In the genomic region with DNA sequence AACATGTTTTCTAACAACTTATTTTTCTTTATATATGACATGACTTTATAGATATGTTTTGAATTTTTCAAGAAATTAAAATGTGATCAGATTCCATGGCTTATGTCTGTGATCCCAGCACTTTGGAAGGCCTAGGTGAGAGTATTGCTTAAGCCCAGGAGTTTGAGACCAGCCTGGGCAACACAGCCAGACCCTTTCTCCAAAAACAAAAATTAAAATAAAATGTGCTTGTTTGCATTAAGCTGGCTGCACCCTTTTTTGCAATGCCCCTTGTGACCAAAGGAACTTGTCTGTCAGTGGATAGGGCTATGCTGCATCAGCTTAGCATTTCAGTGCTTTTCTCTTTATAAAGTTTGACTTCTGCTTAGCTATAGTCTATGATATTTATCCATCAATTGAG, we compare ENCODE assay signal across 23 cellular contexts. TPM values are rescaled to one million over a fixed set of nuclear protein-coding genes. Genes with fewer than 3 reads are reported as not detected.
A peak's percentile ranks its signal among the peaks of the same experiment; 100 is the strongest.
DNase-seq lines count a peak whose midpoint lies in the region; ATAC-seq and TF ChIP-seq lines count a peak whose summit lies in the region.
"Had no signal": no experiment of that assay in that cellular context is flagged by ENCODE, and none has a peak within 500 bp of the region (broad histone marks: within the 10 kb centered on the region; RNA-seq: fewer than 3 reads in every experiment).

No MANE protein-coding gene starts in this region.

- peak overlapping the region; percentile 23 for H3K4me3 Mint-ChIP-seq in activated naive CD4-positive, alpha-beta T cell treated with anti-CD3 and anti-CD28 coated beads, Interleukin-2, amount 50 U/mL, for 24 hours
- no peak overlapping the region for H3K4me3 Mint-ChIP-seq in central memory CD8-positive, alpha-beta T cell
- peak overlapping the region; percentile 42 for H3K4me3 Mint-ChIP-seq in osteocyte (ENCODE audit: unreplicated experiment)
- H3K4me3 Mint-ChIP-seq: activated CD8-positive, alpha-beta memory T cell treated with anti-CD3 and anti-CD28 coated beads, Interleukin-2, amount 10 ng/mL, durations not matched to agents 7 days and 5 days had no signal

- H3K27ac ChIP-seq in Karpas-422 (ENCODE audit: low read length), result no peak overlapping the region
- H3K27ac ChIP-seq: SJCRH30 had no signal

- peaks cover 4% of the 10 kb centered on the region; the same call in 1 of the 2 replicates for H3K36me3 ChIP-seq in Karpas-422 (ENCODE audit: insufficient read depth, low read length)
- H3K36me3 ChIP-seq: SJCRH30, thyroid gland had no signal

- peaks cover 14% of the 10 kb centered on the region for H3K4me1 ChIP-seq in Karpas-422 (ENCODE audit: low read length)
- H3K4me1 ChIP-seq: SJCRH30 had no signal

- ATAC-seq in activated naive CD4-positive, alpha-beta T cell treated with anti-CD3 and anti-CD28 coated beads, Interleukin-2, amount 50 U/mL, for 72 hours, result no peak
- no peak for ATAC-seq in central memory CD8-positive, alpha-beta T cell (replicated peaks; ENCODE audit: extremely low read depth, poor library complexity, severe bottlenecking)
- ATAC-seq in HG03139 (IDR thresholded peaks at IDR 0.05; ENCODE audit: unreplicated experiment), result no peak
- ATAC-seq: activated CD8-positive, alpha-beta memory T cell treated with anti-CD3 and anti-CD28 coated beads, Interleukin-2, amount 10 ng/mL, durations not matched to agents 7 days and 5 days; heart right ventricle; stimulated activated naive B cell treated with anti-CD40 and anti-IgM and Interleukin-4, amounts not matched to agents 10 μg/mL and 1 μg/mL and 100 μg/mL, for 72 hours had no signal

- H3K27me3 Mint-ChIP-seq in activated naive CD4-positive, alpha-beta T cell treated with anti-CD3 and anti-CD28 coated beads, Interleukin-2, amount 50 U/mL, for 24 hours, result no peaks in the 10 kb centered on the region
- no peaks in the 10 kb centered on the region for H3K27me3 Mint-ChIP-seq in central memory CD8-positive, alpha-beta T cell
- H3K27me3 Mint-ChIP-seq in osteocyte (ENCODE audit: unreplicated experiment), result no peaks in the 10 kb centered on the region
- H3K27me3 Mint-ChIP-seq: activated CD8-positive, alpha-beta memory T cell treated with anti-CD3 and anti-CD28 coated beads, Interleukin-2, amount 10 ng/mL, durations not matched to agents 7 days and 5 days; naive B cell; stimulated activated naive B cell treated with anti-CD40 and anti-IgM and Interleukin-4, amounts not matched to agents 10 μg/mL and 1 μg/mL and 100 μg/mL, for 72 hours had no signal

- H3K27ac Mint-ChIP-seq in activated naive CD4-positive, alpha-beta T cell treated with anti-CD3 and anti-CD28 coated beads, Interleukin-2, amount 50 U/mL, for 24 hours, result no peak overlapping the region
- no peak overlapping the region for H3K27ac Mint-ChIP-seq in activated naive CD4-positive, alpha-beta T cell treated with anti-CD3 and anti-CD28 coated beads, Interleukin-2, amount 50 U/mL, for 72 hours
- H3K27ac Mint-ChIP-seq in central memory CD8-positive, alpha-beta T cell (ENCODE audit: low read depth), result peak overlapping the region; percentile 46
- peak overlapping the region; percentile 47 for H3K27ac Mint-ChIP-seq in osteocyte (ENCODE audit: unreplicated experiment)
- H3K27ac Mint-ChIP-seq: activated CD8-positive, alpha-beta memory T cell treated with anti-CD3 and anti-CD28 coated beads, Interleukin-2, amount 10 ng/mL, durations not matched to agents 7 days and 5 days had no signal

- peaks cover 35% of the 10 kb centered on the region for H3K4me1 Mint-ChIP-seq in activated naive CD4-positive, alpha-beta T cell treated with anti-CD3 and anti-CD28 coated beads, Interleukin-2, amount 50 U/mL, for 24 hours
- peaks cover 27% of the 10 kb centered on the region for H3K4me1 Mint-ChIP-seq in central memory CD8-positive, alpha-beta T cell
- peaks cover 23% of the 10 kb centered on the region for H3K4me1 Mint-ChIP-seq in osteocyte (ENCODE audit: unreplicated experiment)

- H3K9me3 ChIP-seq in Karpas-422 (ENCODE audit: low read length), result no peaks in the 10 kb centered on the region
- H3K9me3 ChIP-seq: heart right ventricle, SJCRH30, thyroid gland had no signal

- no peak for TF ChIP-seq CTCF in osteocyte (IDR thresholded peaks at IDR 0.05)

- H3K4me3 ChIP-seq in Karpas-422 (ENCODE audit: low read length), result no peak overlapping the region
- H3K4me3 ChIP-seq: SJCRH30, thyroid gland had no signal

- H3K36me3 Mint-ChIP-seq in activated naive CD4-positive, alpha-beta T cell treated with anti-CD3 and anti-CD28 coated beads, Interleukin-2, amount 50 U/mL, for 24 hours, result no peaks in the 10 kb centered on the region
- peaks cover 13 to 15% of the 10 kb centered on the region in 2 donors for H3K36me3 Mint-ChIP-seq in activated naive CD4-positive, alpha-beta T cell treated with anti-CD3 and anti-CD28 coated beads, Interleukin-2, amount 50 U/mL, for 72 hours
- peaks cover 22% of the 10 kb centered on the region for H3K36me3 Mint-ChIP-seq in central memory CD8-positive, alpha-beta T cell (ENCODE audit: insufficient read depth)
- H3K36me3 Mint-ChIP-seq in osteocyte (ENCODE audit: unreplicated experiment), result no peaks in the 10 kb centered on the region
- H3K36me3 Mint-ChIP-seq: naive B cell had no signal

- no peaks in the 10 kb centered on the region for H3K9me2 ChIP-seq in Karpas-422 (replicated peaks; ENCODE audit: insufficient read depth, low read length)

- H2AFZ ChIP-seq in Karpas-422 (ENCODE audit: low read length), result no peak overlapping the region

- H4K20me1 ChIP-seq in Karpas-422 (ENCODE audit: insufficient read depth, low read depth, low read length), result no peaks in the 10 kb centered on the region

- peaks cover 52% of the 10 kb centered on the region for H3K79me2 ChIP-seq in Karpas-422 (ENCODE audit: low read length)

- no peaks in the 10 kb centered on the region for H3K27me3 ChIP-seq in Karpas-422 (ENCODE audit: low read length)
- H3K27me3 ChIP-seq: heart right ventricle, SJCRH30, thyroid gland had no signal

- no peak for DNase-seq in activated naive CD4-positive, alpha-beta T cell treated with anti-CD3 and anti-CD28 coated beads, Interleukin-2, amount 50 U/mL, for 72 hours (ENCODE audit: low spot score in 2 of 2)
- DNase-seq in Karpas-422 (no peak), osteocyte (ENCODE audit: extremely low spot score, unreplicated experiment) (no peak), UCSD-AML1 (lab: John Stamatoyannopoulos, UW; ENCODE audit: unreplicated experiment) (no peak), hepatic stellate cell (ENCODE audit: low spot score) (no peak)
- no peak for DNase-seq in central memory CD8-positive, alpha-beta T cell (ENCODE audit: low spot score in 2 of 2)
- DNase-seq: activated CD4-positive, CD25-positive, alpha-beta regulatory T cell treated with anti-CD3 and anti-CD28 coated beads, Interleukin-2, amount 50 U/mL, for 72 hours; activated CD8-positive, alpha-beta memory T cell treated with anti-CD3 and anti-CD28 coated beads, Interleukin-2, amount 10 ng/mL, durations not matched to agents 7 days and 5 days; activated effector memory CD4-positive, alpha-beta T cell treated with anti-CD3 and anti-CD28 coated beads, Interleukin-2, amount 50 U/mL, for 16 hours; CD8-positive, alpha-beta memory T cell; cerebellar nuclear complex; heart right ventricle; islet precursor cell; Kasumi-1; naive B cell; NCI-H1417; NCI-H2171; NCI-H82; SJCRH30; stimulated activated naive B cell treated with anti-CD40 and anti-IgM and Interleukin-4, amounts not matched to agents 10 μg/mL and 1 μg/mL and 100 μg/mL, for 72 hours; thyroid gland had no signal

- no peaks in the 10 kb centered on the region for H3K9me3 Mint-ChIP-seq in activated naive CD4-positive, alpha-beta T cell treated with anti-CD3 and anti-CD28 coated beads, Interleukin-2, amount 50 U/mL, for 24 hours
- H3K9me3 Mint-ChIP-seq in activated naive CD4-positive, alpha-beta T cell treated with anti-CD3 and anti-CD28 coated beads, Interleukin-2, amount 50 U/mL, for 72 hours, result no peaks in the 10 kb centered on the region
- no peaks in the 10 kb centered on the region for H3K9me3 Mint-ChIP-seq in central memory CD8-positive, alpha-beta T cell
- no peaks in the 10 kb centered on the region for H3K9me3 Mint-ChIP-seq in osteocyte (ENCODE audit: unreplicated experiment)
- H3K9me3 Mint-ChIP-seq: CD8-positive, alpha-beta memory T cell; naive B cell; stimulated activated naive B cell treated with anti-CD40 and anti-IgM and Interleukin-4, amounts not matched to agents 10 μg/mL and 1 μg/mL and 100 μg/mL, for 72 hours had no signal

- no peak overlapping the region for H3K9ac ChIP-seq in Karpas-422 (ENCODE audit: low read length)

- peak overlapping the region; percentile 5 for H3K4me2 ChIP-seq in Karpas-422 (ENCODE audit: low read depth, low read length, poor library complexity, severe bottlenecking)

RNA-seq across cellular contexts. Expression of gene INO80D, which starts 2.3 kb away (rescaled TPM):
- 10 to 100 TPM; 21.7 to 22.6 TPM for total RNA-seq in activated naive CD4-positive, alpha-beta T cell treated with anti-CD3 and anti-CD28 coated beads, Interleukin-2, amount 50 U/mL, for 72 hours
- total RNA-seq in Karpas-422 (2014; rRNA removed; shearing (Covaris generic); ENCODE audit: low replicate concordance), result 8.8 and 14.8 TPM in 2 replicates
- 16.2 and 18.9 TPM in 2 replicates for total RNA-seq in osteocyte

Comparison
In these comparisons a context has a peak if more than half of its experiments do, and no peak if none do; other contexts are left out.
1. H3K27ac Mint-ChIP-seq: peak in central memory CD8-positive, alpha-beta T cell (single experiment) and osteocyte (single experiment); none in activated naive CD4-positive, alpha-beta T cell treated with anti-CD3 and anti-CD28 coated beads, Interleukin-2, amount 50 U/mL, for 24 hours (single experiment) and activated naive CD4-positive, alpha-beta T cell treated with anti-CD3 and anti-CD28 coated beads, Interleukin-2, amount 50 U/mL, for 72 hours (0 of 2).